In the genomic region with DNA sequence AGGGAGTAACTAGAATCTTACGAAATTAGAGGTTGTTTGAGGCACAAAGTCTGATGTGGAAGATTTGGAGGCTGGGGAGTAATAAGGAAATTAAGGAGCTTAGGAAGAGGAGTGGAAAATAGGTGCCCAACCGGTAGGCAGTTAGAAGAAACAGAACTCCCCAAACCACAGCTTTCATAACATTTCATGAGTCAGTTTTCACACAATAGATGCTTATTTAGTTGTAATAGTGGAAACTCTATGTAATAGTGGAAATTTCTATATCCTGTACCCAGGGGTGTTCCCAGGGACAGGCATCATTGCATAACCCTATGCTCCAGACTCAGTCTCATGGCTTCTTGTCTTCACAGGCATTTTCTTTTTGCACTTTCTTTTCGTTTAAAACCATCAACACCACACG, we compare ENCODE assay signal across 13 cellular contexts. TPM values are rescaled to one million over a fixed set of nuclear protein-coding genes. Genes with fewer than 3 reads are reported as not detected.
DNase-seq lines count a peak whose midpoint lies in the region; FAIRE-seq and TF ChIP-seq lines count a peak whose summit lies in the region.
"Had no signal": no experiment of that assay in that cellular context is flagged by ENCODE, and none has a peak within 500 bp of the region (broad histone marks: within the 10 kb centered on the region; RNA-seq: fewer than 3 reads in every experiment).

No MANE protein-coding gene starts in this region.

- H3K4me3 Mint-ChIP-seq in activated naive CD4-positive, alpha-beta T cell treated with anti-CD3 and anti-CD28 coated beads, Interleukin-2, amount 50 U/mL, for 24 hours: no peak overlapping the region

- H3K9ac ChIP-seq in kidney (ENCODE audit: low read length in 2 of 2): no peak overlapping the region

- no peaks in the 10 kb centered on the region for H3K9me3 Mint-ChIP-seq in activated naive CD4-positive, alpha-beta T cell treated with anti-CD3 and anti-CD28 coated beads, Interleukin-2, amount 50 U/mL, for 24 hours

- WGBS in esophagus muscularis mucosa: 60% methylated on average over 4 of the region's 4 CpGs

- H3K36me3 Mint-ChIP-seq in activated naive CD4-positive, alpha-beta T cell treated with anti-CD3 and anti-CD28 coated beads, Interleukin-2, amount 50 U/mL, for 24 hours: peaks cover 5% of the 10 kb centered on the region

- no peak for FAIRE-seq in kidney (lab: Jason Lieb, UNC)
- FAIRE-seq: pancreas had no signal

- H3K4me1 Mint-ChIP-seq in activated naive CD4-positive, alpha-beta T cell treated with anti-CD3 and anti-CD28 coated beads, Interleukin-2, amount 50 U/mL, for 24 hours: peaks cover 14% of the 10 kb centered on the region

- H3K4me1 ChIP-seq in kidney (ENCODE audit: control insufficient read depth in 1 of 2, insufficient read depth in 1 of 2, low read depth in 1 of 2, low read length in 2 of 2): no peaks in the 10 kb centered on the region
- H3K4me1 ChIP-seq in esophagus muscularis mucosa: no peaks in the 10 kb centered on the region
- H3K4me1 ChIP-seq: pancreas, transverse colon had no signal

- TF ChIP-seq POLR2A in esophagus muscularis mucosa (IDR thresholded peaks at IDR 0.05; ENCODE audit: low read depth): no peak

- H3K27ac Mint-ChIP-seq in activated naive CD4-positive, alpha-beta T cell treated with anti-CD3 and anti-CD28 coated beads, Interleukin-2, amount 50 U/mL, for 24 hours: peak overlapping the region; percentile 89

- no peak for DNase-seq in activated naive CD4-positive, alpha-beta T cell treated with anti-CD3 and anti-CD28 coated beads, Interleukin-2, amount 50 U/mL, for 16 hours
- peak; percentile 85 for DNase-seq in SIG-M5 (lab: John Stamatoyannopoulos, UW)
- DNase-seq in foreskin fibroblast: peak; percentile 57 to 69
- peak; percentile 74 for DNase-seq in stromal cell of bone marrow (ENCODE audit: low read depth)
- no peak for DNase-seq in kidney
- no peak for DNase-seq in stimulated activated CD4-positive, alpha-beta T cell treated with anti-CD3 and anti-CD28 coated beads, Interleukin-4, amount 100 ng/mL, for 24 hours
- no peak for DNase-seq in esophagus muscularis mucosa (ENCODE audit: extremely low spot score)
- DNase-seq: GOT3, NCI-H1092, NCI-H526 treated with DMSO at 0.1 percent for 48 hours, pancreas, transverse colon had no signal

- H3K27ac ChIP-seq in kidney (ENCODE audit: low read depth in 2 of 2, low read length in 2 of 2) (no peak overlapping the region), esophagus muscularis mucosa (replicated peaks in 1 of 4) (no peak overlapping the region)
- H3K27ac ChIP-seq: pancreas had no signal

- no peak for TF ChIP-seq EP300 in esophagus muscularis mucosa (IDR thresholded peaks at IDR 0.05)

- H3K4me3 ChIP-seq in foreskin fibroblast (ENCODE audit: low read depth in 1 of 2, low read length in 2 of 2) (no peak overlapping the region), kidney (ENCODE audit: low read length in 2 of 2) (no peak overlapping the region), esophagus muscularis mucosa (no peak overlapping the region)
- H3K4me3 ChIP-seq: pancreas, transverse colon had no signal

- no peaks in the 10 kb centered on the region for H3K27me3 ChIP-seq in esophagus muscularis mucosa
- H3K27me3 ChIP-seq: pancreas, transverse colon had no signal

- H3K9me3 ChIP-seq in kidney (ENCODE audit: control insufficient read depth in 1 of 2, low read length in 2 of 2) (no peaks in the 10 kb centered on the region), esophagus muscularis mucosa (no peaks in the 10 kb centered on the region)
- H3K9me3 ChIP-seq: pancreas, transverse colon had no signal

- no peaks in the 10 kb centered on the region for H3K27me3 Mint-ChIP-seq in activated naive CD4-positive, alpha-beta T cell treated with anti-CD3 and anti-CD28 coated beads, Interleukin-2, amount 50 U/mL, for 24 hours

- intact Hi-C loops in kidney (cut with DNase I): no loop called here
- intact Hi-C loops in esophagus muscularis mucosa (cut with DNase I): no loop called here

- TF ChIP-seq CTCF in foreskin fibroblast (IDR thresholded peaks at IDR 0.05; ENCODE audit: low read depth, low read length) (no peak), kidney (IDR thresholded peaks at IDR 0.05; ENCODE audit: borderline replicate concordance, extremely low read depth, insufficient read depth) (no peak), esophagus muscularis mucosa (IDR thresholded peaks at IDR 0.05) (no peak)

- peaks cover 12 to 21% of the 10 kb centered on the region in 2 donors for H3K36me3 ChIP-seq in kidney (ENCODE audit: control insufficient read depth in 1 of 2, insufficient read depth in 2 of 2, low read length in 2 of 2)
- H3K36me3 ChIP-seq in esophagus muscularis mucosa: peaks cover 9 to 37% (median 33%) of the 10 kb centered on the region in 4 donors

RNA-seq across cellular contexts. Expression of a gene that starts 8.3 kb away (rescaled TPM):
- 17.7 TPM for total RNA-seq in kidney
- 2.9 TPM for polyA plus RNA-seq in kidney (ENCODE audit: insufficient read depth, low read depth, low replicate concordance)
- 10 to 100 TPM in 1 of 4 donors, 1 to 10 TPM in 3; 4.9 to 18.7 (median 9.0) TPM for total RNA-seq in esophagus muscularis mucosa

RNA-seq across cellular contexts. Expression of a gene that starts 24.2 kb away (rescaled TPM):
- total RNA-seq in kidney: 29.0 TPM
- polyA plus RNA-seq in kidney (ENCODE audit: insufficient read depth, low read depth, low replicate concordance): 20.5 TPM
- 10 to 100 TPM; 17.9 to 29.2 (median 23.0) TPM for total RNA-seq in esophagus muscularis mucosa

RNA-seq across cellular contexts. Expression of a gene that starts 25.3 kb away (rescaled TPM):
- total RNA-seq in kidney (17.0 TPM), esophagus muscularis mucosa (10 to 100 TPM; 17.4 to 29.0 (median 23.9) TPM)
- polyA plus RNA-seq in kidney (ENCODE audit: insufficient read depth, low read depth, low replicate concordance): 4.4 TPM

Comparison
In these comparisons a context has a peak if more than half of its experiments do, and no peak if none do; other contexts are left out.
1. DNase-seq: peak in SIG-M5 (single experiment), foreskin fibroblast (2 of 2) and stromal cell of bone marrow (single experiment); none in activated naive CD4-positive, alpha-beta T cell treated with anti-CD3 and anti-CD28 coated beads, Interleukin-2, amount 50 U/mL, for 16 hours (single experiment), kidney (single experiment), stimulated activated CD4-positive, alpha-beta T cell treated with anti-CD3 and anti-CD28 coated beads, Interleukin-4, amount 100 ng/mL, for 24 hours (single experiment) and esophagus muscularis mucosa (single experiment).